ENCODE assay signal across 38 cellular contexts in genomic region chrX:27997641-27998040, GRCh38. TPM values are rescaled to one million over a fixed set of nuclear protein-coding genes. Genes with fewer than 3 reads are reported as not detected.
"Had no signal": no experiment of that assay in that cellular context is flagged by ENCODE, and none has a peak within 500 bp of the region (broad histone marks: within the 10 kb centered on the region; RNA-seq: fewer than 3 reads in every experiment).

No MANE protein-coding gene starts in this region.

- H3K4me3 ChIP-seq: MG63 had no signal

- DNase-seq: Karpas-422, Kasumi-1, MG63, MM.1S, MV-4-11, NCI-H1048, NCI-H1092, NCI-H1092 treated with DMSO at 0.1 percent for 48 hours, NCI-H1105, NCI-H1105 treated with DMSO at 0.1 percent for 48 hours, NCI-H1417, NCI-H1417 treated with DMSO at 0.1 percent for 48 hours, NCI-H1436, NCI-H1436 treated with DMSO at 0.1 percent for 48 hours, NCI-H146, NCI-H1694, NCI-H1694 treated with DMSO at 0.1 percent for 48 hours, NCI-H187, NCI-H187 treated with DMSO at 0.1 percent for 48 hours, NCI-H1930, NCI-H2029, NCI-H2029 treated with DMSO at 0.1 percent for 48 hours, NCI-H2081, NCI-H2081 treated with DMSO at 0.1 percent for 48 hours, NCI-H2107, NCI-H2171, NCI-H2171 treated with DMSO at 0.1 percent for 48 hours, NCI-H2227 treated with DMSO at 0.1 percent for 48 hours, NCI-H226, NCI-H345, NCI-H446, NCI-H446 treated with DMSO at 0.1 percent for 48 hours, NCI-H510A, NCI-H510A treated with DMSO at 0.1 percent for 48 hours had no signal

- H3K36me3 ChIP-seq: MG63 had no signal

- H3K27me3 ChIP-seq: MG63 had no signal

- H3K9me3 ChIP-seq: MG63 had no signal

RNA-seq across cellular contexts. Expression of gene DCAF8L1, which starts 16.4 kb away (rescaled TPM):
- total RNA-seq: LHCN-M2, M059J, MCF 10A, NCI-H460 had no signal
